ENCODE assay signal across 9 cellular contexts in genomic region chr2:241860184-241861078, GRCh38. TPM values are rescaled to one million over a fixed set of nuclear protein-coding genes. Genes with fewer than 3 reads are reported as not detected.
DNase-seq lines count a peak whose midpoint lies in the region; TF ChIP-seq lines count a peak whose summit lies in the region.
"Had no signal": no experiment of that assay in that cellular context is flagged by ENCODE, and none has a peak within 500 bp of the region (broad histone marks: within the 10 kb centered on the region; RNA-seq: fewer than 3 reads in every experiment).

No MANE protein-coding gene starts in this region.

- H3K27ac ChIP-seq in SJCRH30 (peak overlapping the region; percentile 29; the same call in 1 of the 2 replicates), right atrium auricular region (peak overlapping the region; percentile 93 to 98), suprapubic skin (peak overlapping the region; percentile 79)

- no peak for TF ChIP-seq EP300 in suprapubic skin (IDR thresholded peaks at IDR 0.05)

- H3K4me1 ChIP-seq in SJCRH30 (peaks cover 17% of the 10 kb centered on the region), right atrium auricular region (peaks cover 0 to 24% of the 10 kb centered on the region in 2 donors), suprapubic skin (peaks cover 31% of the 10 kb centered on the region)

- no peak for TF ChIP-seq POLR2A in suprapubic skin (IDR thresholded peaks at IDR 0.05)

- H3K36me3 ChIP-seq in SJCRH30 (no peaks in the 10 kb centered on the region), right atrium auricular region (no peaks in the 10 kb centered on the region), suprapubic skin (no peaks in the 10 kb centered on the region)

- peak overlapping the region; percentile 34 for H3K4me3 ChIP-seq in SJCRH30
- H3K4me3 ChIP-seq in right atrium auricular region, result peak overlapping the region; percentile 24 to 38
- H3K4me3 ChIP-seq in suprapubic skin, result peak overlapping the region; percentile 22

- TF ChIP-seq CTCF in right atrium auricular region (IDR thresholded peaks at IDR 0.05) (peak in 1 of 2 donors; percentile 23), suprapubic skin (IDR thresholded peaks at IDR 0.05) (no peak)

- H3K27me3 ChIP-seq in SJCRH30, result no peaks in the 10 kb centered on the region
- peaks cover 2 to 6% of the 10 kb centered on the region in 2 donors for H3K27me3 ChIP-seq in right atrium auricular region
- H3K27me3 ChIP-seq in suprapubic skin, result peaks cover 32% of the 10 kb centered on the region

- H3K9me3 ChIP-seq in SJCRH30 (replicated peaks) (peaks cover 4% of the 10 kb centered on the region; the same call in 1 of the 2 replicates), right atrium auricular region (no peaks in the 10 kb centered on the region), suprapubic skin (no peaks in the 10 kb centered on the region)

- WGBS in suprapubic skin, result 87% methylated on average over 9 of the region's 10 CpGs

- DNase-seq in DMS53 (lab: John Stamatoyannopoulos, UW) (peak; percentile 38), DMS53 treated with DMSO at 0.1 percent for 48 hours (lab: John Stamatoyannopoulos, UW; ENCODE audit: unreplicated experiment) (no peak), SJCRH30 (peak; percentile 47 to 62), right atrium auricular region (ENCODE audit: low spot score) (no peak), suprapubic skin (ENCODE audit: low spot score in 2 of 2) (peak; percentile 63 to 74), GM19238 (ENCODE audit: insufficient read length, low spot score) (no peak), HuH-7 (ENCODE audit: low spot score) (no peak)
- DNase-seq in effector CD4-positive, alpha-beta T cell, result no peak
- DNase-seq: 8988T had no signal

RNA-seq across cellular contexts. Expression of gene PDCD1, which starts 1.7 kb away (rescaled TPM):
- 0.08 and 0.28 TPM in 2 replicates for total RNA-seq in SJCRH30 (2014; rRNA removed; shearing (Covaris generic))
- total RNA-seq in right atrium auricular region (10 to 100 TPM in 1 of 2 donors, 1 to 10 TPM in 1; 1.0 to 17.5 TPM), suprapubic skin (not detected)

RNA-seq across cellular contexts. Expression of gene RTP5, which starts 9.1 kb away (rescaled TPM):
- total RNA-seq in SJCRH30 (2014; rRNA removed; shearing (Covaris generic)), result not detected in 2 replicates
- total RNA-seq in right atrium auricular region (not detected), suprapubic skin (not detected)

RNA-seq across cellular contexts. Expression of gene NEU4, which starts 51.4 kb away (rescaled TPM):
- 6.8 and 7.5 TPM in 2 replicates for total RNA-seq in SJCRH30 (2014; rRNA removed; shearing (Covaris generic))
- total RNA-seq in right atrium auricular region, result under 1 TPM in 1 of 2 donors, not detected in 1; 0.31 TPM
- under 1 TPM in 2 of 4 donors, not detected in 2; 0.21 to 0.70 TPM for total RNA-seq in suprapubic skin

Comparison
In these comparisons a context has a peak if more than half of its experiments do, and no peak if none do; other contexts are left out.
1. DNase-seq: peak in DMS53 (single experiment), SJCRH30 (2 of 2) and suprapubic skin (2 of 2); none in DMS53 treated with DMSO at 0.1 percent for 48 hours (single experiment), right atrium auricular region (single experiment), effector CD4-positive, alpha-beta T cell (single experiment), GM19238 (single experiment) and HuH-7 (single experiment).
2. H3K27ac ChIP-seq: peak in every context shown above with its lines; median percentile 96 in right atrium auricular region; 79 in suprapubic skin; 29 in SJCRH30.
3. Peak in every context shown above with its lines, with median percentiles within 50 percentile points of each other: H3K4me3 ChIP-seq.